In genomic region chr1:208857471-208857870, GRCh38 we compare ENCODE assay signal across 26 cellular contexts.
DNase-seq lines count a peak whose midpoint lies in the region; ATAC-seq, FAIRE-seq and TF ChIP-seq lines count a peak whose summit lies in the region.
"Had no signal": no experiment of that assay in that cellular context is flagged by ENCODE, and none has a peak within 500 bp of the region (broad histone marks: within the 10 kb centered on the region; RNA-seq: fewer than 3 reads in every experiment).

No MANE protein-coding gene starts in this region.

- TF ChIP-seq CTCF in PC-3 (conservative IDR thresholded peaks at IDR 0.05; ENCODE audit: low read depth, low read length) (no peak), bronchial epithelial cell (IDR thresholded peaks at IDR 0.05; ENCODE audit: insufficient read depth, low read length, severe bottlenecking) (no peak), foreskin keratinocyte (conservative IDR thresholded peaks at IDR 0.05) (no peak)

- intact Hi-C loops in PC-3 (cut with micrococcal nuclease) = no loop called here

- H3K27ac ChIP-seq in PC-3 (ENCODE audit: low read length) = no peak overlapping the region
- H3K27ac ChIP-seq in foreskin keratinocyte = no peak overlapping the region
- H3K27ac ChIP-seq: A549; BLaER1 treated with 17β-estradiol and CSF1 and Interleukin-3, amounts not matched to agents 10 nM and 100 nM had no signal

- H3K4me2 ChIP-seq in PC-3 (ENCODE audit: low read length) = no peak overlapping the region
- H3K4me2 ChIP-seq: A549; BLaER1 treated with 17β-estradiol and CSF1 and Interleukin-3, amounts not matched to agents 10 nM and 100 nM had no signal

- H3K4me3 ChIP-seq in PC-3 (ENCODE audit: low read length) (no peak overlapping the region), bronchial epithelial cell (ENCODE audit: low read depth, low read length) (no peak overlapping the region)
- H3K4me3 ChIP-seq: A549; BLaER1 treated with 17β-estradiol and CSF1 and Interleukin-3, amounts not matched to agents 10 nM and 100 nM; GM12878; HAP-1 had no signal

- DNase-seq in HPDE6-E6E7 (ENCODE audit: extremely low spot score) = peak; percentile 10
- peak; percentile 53 for DNase-seq in PC-3
- DNase-seq in bronchial epithelial cell (ENCODE audit: low read depth) = peak; percentile 85
- DNase-seq in foreskin keratinocyte = peak; percentile 21 to 30
- no peak for DNase-seq in DMS79 treated with DMSO at 0.1 percent for 48 hours (lab: John Stamatoyannopoulos, UW)
- DNase-seq in mucosa of gallbladder (ENCODE audit: low spot score) = no peak
- DNase-seq in T-helper 17 cell = no peak
- DNase-seq in NCI-H1092 (lab: John Stamatoyannopoulos, UW) = no peak
- DNase-seq: 8988T; ACHN; AML-193; BE2C; CD4-positive, alpha-beta T cell; CD8-positive, alpha-beta memory T cell; DMS 273 treated with DMSO at 0.1 percent for 48 hours; EL; GDM1; GOT3; HFFc6 had no signal

- BruUV-seq in PC-3 (replicated peaks; lab: Mats Ljungman, UMichigan) = no TSS peak

- no peaks in the 10 kb centered on the region for H3K27me3 ChIP-seq in PC-3 (ENCODE audit: low read length)
- H3K27me3 ChIP-seq in bronchial epithelial cell (ENCODE audit: control insufficient read depth, insufficient read depth, low read length) = no peaks in the 10 kb centered on the region
- peaks cover 3% of the 10 kb centered on the region for H3K27me3 ChIP-seq in foreskin keratinocyte
- H3K27me3 ChIP-seq: BE2C; BLaER1 treated with 17β-estradiol and CSF1 and Interleukin-3, amounts not matched to agents 10 nM and 100 nM had no signal

- FAIRE-seq in bronchial epithelial cell (lab: Jason Lieb, UNC) = no peak
- FAIRE-seq: A549, GM12878, GM19239, H54 had no signal

- H3K9me3 ChIP-seq in PC-3 (ENCODE audit: low read length) = no peaks in the 10 kb centered on the region
- no peaks in the 10 kb centered on the region for H3K9me3 ChIP-seq in T-helper 17 cell (ENCODE audit: control insufficient read depth, low read length, poor library complexity, severe bottlenecking)
- H3K9me3 ChIP-seq: A549, HAP-1 had no signal

- ATAC-seq in PC-3 (no peak), foreskin keratinocyte (no peak), T-helper 17 cell (no peak)
- ATAC-seq: A549, GM12878 had no signal

- H2AFZ ChIP-seq in PC-3 (ENCODE audit: low read length) = no peak overlapping the region

- peaks cover 3% of the 10 kb centered on the region for H3K36me3 Mint-ChIP-seq in T-helper 17 cell (ENCODE audit: low read depth)
- H3K36me3 Mint-ChIP-seq: CD14-positive monocyte; CD8-positive, alpha-beta memory T cell had no signal

- no peaks in the 10 kb centered on the region for H3F3A ChIP-seq in PC-3 (ENCODE audit: low read length, unreplicated experiment)

- no peaks in the 10 kb centered on the region for H3K27me3 Mint-ChIP-seq in T-helper 17 cell

- H3K79me2 ChIP-seq in PC-3 (ENCODE audit: low read length) = no peaks in the 10 kb centered on the region

- H3K27ac Mint-ChIP-seq in T-helper 17 cell = no peak overlapping the region
- H3K27ac Mint-ChIP-seq: CD14-positive monocyte; CD4-positive, alpha-beta T cell; CD8-positive, alpha-beta memory T cell; HFFc6 had no signal

- no peaks in the 10 kb centered on the region for H3K4me1 Mint-ChIP-seq in T-helper 17 cell
- H3K4me1 Mint-ChIP-seq: CD14-positive monocyte; CD8-positive, alpha-beta memory T cell had no signal

- H3K9ac ChIP-seq in PC-3 (ENCODE audit: low read length) = no peak overlapping the region
- H3K9ac ChIP-seq: BLaER1 treated with 17β-estradiol and CSF1 and Interleukin-3, amounts not matched to agents 10 nM and 100 nM had no signal

- no peaks in the 10 kb centered on the region for H3K9me2 ChIP-seq in PC-3 (replicated peaks; ENCODE audit: low read length)

- POLR2A ChIA-PET in PC-3 (lab: Charles Lee; ENCODE audit: unreplicated experiment) = no interaction called here

- peaks cover 8% of the 10 kb centered on the region; the same call in 1 of the 2 replicates for H3K4me1 ChIP-seq in PC-3 (ENCODE audit: insufficient read depth, low read length)
- no peaks in the 10 kb centered on the region for H3K4me1 ChIP-seq in foreskin keratinocyte
- H3K4me1 ChIP-seq: A549, HAP-1 had no signal

- no peaks in the 10 kb centered on the region for H4K20me1 ChIP-seq in PC-3 (ENCODE audit: low read length)
- H4K20me1 ChIP-seq: BLaER1 treated with 17β-estradiol and CSF1 and Interleukin-3, amounts not matched to agents 10 nM and 100 nM had no signal

- no peak overlapping the region for H3K4me3 Mint-ChIP-seq in T-helper 17 cell
- H3K4me3 Mint-ChIP-seq: CD14-positive monocyte; CD4-positive, alpha-beta T cell; CD8-positive, alpha-beta memory T cell; HFFc6 had no signal

- H3K36me3 ChIP-seq in PC-3 (ENCODE audit: low read depth, low read length) (no peaks in the 10 kb centered on the region), bronchial epithelial cell (ENCODE audit: control insufficient read depth, insufficient read depth, low read length) (no peaks in the 10 kb centered on the region)
- H3K36me3 ChIP-seq: BE2C; BLaER1 treated with 17β-estradiol and CSF1 and Interleukin-3, amounts not matched to agents 10 nM and 100 nM; HAP-1 had no signal

- CTCF ChIA-PET in PC-3 (lab: Charles Lee) = no interaction called here

Comparison
In these comparisons a context has a peak if more than half of its experiments do, and no peak if none do; other contexts are left out.
1. DNase-seq: peak in HPDE6-E6E7 (single experiment), PC-3 (single experiment), bronchial epithelial cell (single experiment) and foreskin keratinocyte (2 of 2); none in DMS79 treated with DMSO at 0.1 percent for 48 hours (single experiment), mucosa of gallbladder (single experiment), T-helper 17 cell (0 of 3) and NCI-H1092 (single experiment).